1 cellular context compared by ENCODE assay signal in genomic region chr1:14366361-14367018, GRCh38.
TF ChIP-seq lines count a peak whose summit lies in the region.

No MANE protein-coding gene starts in this region.

TF ChIP-seq in SK-N-SH, 30 proteins besides CTCF, POLR2A, EP300 and RAD21 (continued from another document):
- TF ChIP-seq NRF1 (IDR thresholded peaks at IDR 0.05; ENCODE audit: low read depth, low read length) (no peak), MAX (IDR thresholded peaks at IDR 0.05; ENCODE audit: low read depth) (no peak), NFIC (IDR thresholded peaks at IDR 0.05; ENCODE audit: borderline replicate concordance) (no peak), USF2 (IDR thresholded peaks at IDR 0.05; ENCODE audit: borderline replicate concordance, low read depth, low read length) (no peak), FOXM1 (IDR thresholded peaks at IDR 0.05; ENCODE audit: low read depth) (no peak)
- TF ChIP-seq, protein P1, sequence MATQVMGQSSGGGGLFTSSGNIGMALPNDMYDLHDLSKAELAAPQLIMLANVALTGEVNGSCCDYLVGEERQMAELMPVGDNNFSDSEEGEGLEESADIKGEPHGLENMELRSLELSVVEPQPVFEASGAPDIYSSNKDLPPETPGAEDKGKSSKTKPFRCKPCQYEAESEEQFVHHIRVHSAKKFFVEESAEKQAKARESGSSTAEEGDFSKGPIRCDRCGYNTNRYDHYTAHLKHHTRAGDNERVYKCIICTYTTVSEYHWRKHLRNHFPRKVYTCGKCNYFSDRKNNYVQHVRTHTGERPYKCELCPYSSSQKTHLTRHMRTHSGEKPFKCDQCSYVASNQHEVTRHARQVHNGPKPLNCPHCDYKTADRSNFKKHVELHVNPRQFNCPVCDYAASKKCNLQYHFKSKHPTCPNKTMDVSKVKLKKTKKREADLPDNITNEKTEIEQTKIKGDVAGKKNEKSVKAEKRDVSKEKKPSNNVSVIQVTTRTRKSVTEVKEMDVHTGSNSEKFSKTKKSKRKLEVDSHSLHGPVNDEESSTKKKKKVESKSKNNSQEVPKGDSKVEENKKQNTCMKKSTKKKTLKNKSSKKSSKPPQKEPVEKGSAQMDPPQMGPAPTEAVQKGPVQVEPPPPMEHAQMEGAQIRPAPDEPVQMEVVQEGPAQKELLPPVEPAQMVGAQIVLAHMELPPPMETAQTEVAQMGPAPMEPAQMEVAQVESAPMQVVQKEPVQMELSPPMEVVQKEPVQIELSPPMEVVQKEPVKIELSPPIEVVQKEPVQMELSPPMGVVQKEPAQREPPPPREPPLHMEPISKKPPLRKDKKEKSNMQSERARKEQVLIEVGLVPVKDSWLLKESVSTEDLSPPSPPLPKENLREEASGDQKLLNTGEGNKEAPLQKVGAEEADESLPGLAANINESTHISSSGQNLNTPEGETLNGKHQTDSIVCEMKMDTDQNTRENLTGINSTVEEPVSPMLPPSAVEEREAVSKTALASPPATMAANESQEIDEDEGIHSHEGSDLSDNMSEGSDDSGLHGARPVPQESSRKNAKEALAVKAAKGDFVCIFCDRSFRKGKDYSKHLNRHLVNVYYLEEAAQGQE (IDR thresholded peaks at IDR 0.05; ENCODE audit: low read depth, low read length) = no peak
